In the genomic region with DNA sequence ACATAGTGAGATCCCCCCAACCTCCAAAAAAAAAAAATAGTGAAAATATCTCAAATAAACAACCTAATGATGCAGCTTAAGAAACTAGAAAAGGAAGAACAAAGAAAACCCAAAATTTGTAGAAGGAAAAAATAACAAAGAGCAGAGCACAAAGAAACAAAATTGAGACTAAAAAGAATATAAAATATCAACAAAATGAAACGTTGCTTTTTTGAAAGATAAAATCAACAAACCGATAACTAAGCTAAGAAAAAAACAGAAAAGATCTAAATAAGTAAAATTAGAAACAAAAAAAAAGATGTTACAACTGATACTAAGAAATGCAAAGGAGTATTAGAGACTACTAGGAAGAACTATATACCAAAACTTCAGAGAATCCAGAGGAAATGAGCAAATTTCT, we compare ENCODE assay signal across 26 cellular contexts.
"Had no signal": no experiment of that assay in that cellular context is flagged by ENCODE, and none has a peak within 500 bp of the region (broad histone marks: within the 10 kb centered on the region; RNA-seq: fewer than 3 reads in every experiment).

No MANE protein-coding gene starts in this region.

- H3K9me3 ChIP-seq: colonic mucosa, esophagus muscularis mucosa, esophagus squamous epithelium, gastrocnemius medialis, gastroesophageal sphincter, heart left ventricle, heart right ventricle had no signal

- H3K36me3 ChIP-seq: colonic mucosa, esophagus muscularis mucosa, esophagus squamous epithelium, gastrocnemius medialis, gastroesophageal sphincter, heart left ventricle, heart right ventricle had no signal

- ATAC-seq: effector memory CD8-positive, alpha-beta T cell; esophagus mucosa; foreskin keratinocyte; gastrocnemius medialis; gastroesophageal sphincter; heart left ventricle; heart right ventricle had no signal

- H3K27me3 ChIP-seq: colonic mucosa, dorsolateral prefrontal cortex, esophagus muscularis mucosa, esophagus squamous epithelium, foreskin keratinocyte, gastrocnemius medialis, gastroesophageal sphincter, heart left ventricle, heart right ventricle had no signal

- H3K4me3 ChIP-seq: colonic mucosa, coronary artery, dorsolateral prefrontal cortex, esophagus muscularis mucosa, esophagus squamous epithelium, gastrocnemius medialis, gastroesophageal sphincter, heart left ventricle, heart right ventricle had no signal

- H3K27ac ChIP-seq: colonic mucosa, coronary artery, dorsolateral prefrontal cortex, epithelial cell of prostate, esophagus muscularis mucosa, esophagus squamous epithelium, foreskin keratinocyte, gastrocnemius medialis, gastroesophageal sphincter, heart left ventricle, heart right ventricle had no signal

- DNase-seq: colonic mucosa; cortex of kidney; dermis blood vessel endothelial cell; dorsolateral prefrontal cortex; effector CD4-positive, alpha-beta T cell; effector CD8-positive, alpha-beta T cell; effector memory CD4-positive, alpha-beta T cell; effector memory CD8-positive, alpha-beta T cell; endodermal cell; erythroblast; esophagus squamous epithelium; foreskin keratinocyte; gastrocnemius medialis; glutamatergic neuron; head of caudate nucleus; heart left ventricle; heart right ventricle had no signal

- H3K4me1 ChIP-seq: colonic mucosa, esophagus squamous epithelium, foreskin keratinocyte, gastrocnemius medialis, gastroesophageal sphincter had no signal

- FAIRE-seq: colon, endometrium, frontal cortex had no signal

- H3K9me3 Mint-ChIP-seq: effector memory CD8-positive, alpha-beta T cell had no signal

- H3K27me3 Mint-ChIP-seq: dendritic cell treated with granulocyte-macrophage colony-stimulating factor and Interleukin-4, amounts not matched to agents 40 ng/mL and 50 ng/mL, for 4 days had no signal

- H3K27ac Mint-ChIP-seq: dendritic cell treated with granulocyte-macrophage colony-stimulating factor and Interleukin-4, amounts not matched to agents 40 ng/mL and 50 ng/mL, for 4 days; effector memory CD8-positive, alpha-beta T cell; endodermal cell had no signal

- H3K4me3 Mint-ChIP-seq: dendritic cell treated with granulocyte-macrophage colony-stimulating factor and Interleukin-4, amounts not matched to agents 40 ng/mL and 50 ng/mL, for 4 days; effector memory CD8-positive, alpha-beta T cell; endodermal cell had no signal
